1 cellular context compared by ENCODE assay signal in the genomic region with DNA sequence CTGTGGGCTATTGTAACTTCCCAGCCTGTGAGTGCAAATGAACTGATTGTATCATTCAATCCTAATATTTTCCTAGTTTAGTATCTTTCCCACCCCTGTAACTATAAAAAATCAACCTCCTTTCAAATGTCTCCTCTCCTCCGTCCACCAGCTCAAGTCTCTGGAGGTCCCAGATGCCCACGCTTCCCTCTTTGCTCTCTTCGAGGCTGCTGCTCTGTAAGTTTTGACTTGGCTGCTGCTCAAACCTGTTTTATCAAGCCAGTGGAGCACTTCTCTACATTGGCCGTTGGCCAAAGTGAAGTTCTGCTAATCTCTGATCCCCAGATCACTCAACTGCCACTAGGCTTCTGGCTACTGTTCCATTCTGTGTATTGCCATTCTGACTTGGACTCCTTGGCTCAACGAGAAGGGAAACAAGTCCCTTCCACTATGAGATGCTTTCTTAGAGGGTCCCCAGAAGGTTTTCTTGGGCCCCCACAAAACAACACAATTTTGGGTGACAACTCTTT.
TF ChIP-seq lines count a peak whose summit lies in the region.

No MANE protein-coding gene starts in this region.

TF ChIP-seq in K562, 482 proteins besides CTCF, POLR2A, EP300 and RAD21 (continued from another document):
- peak; percentile 56 for TF ChIP-seq L3MBTL2 (IDR thresholded peaks at IDR 0.05)
- TF ChIP-seq RNF2 (IDR thresholded peaks at IDR 0.05): peak; percentile 96
- TF ChIP-seq ETV6 (IDR thresholded peaks at IDR 0.05; ENCODE audit: borderline replicate concordance in 1 of 2, low read depth in 2 of 2, low read length in 1 of 2): peak in 1 of 2 experiments; percentile 48; a peak in 2 of 4 replicates
- TF ChIP-seq ETV6 (CRISPR knock-in tag; IDR thresholded peaks at IDR 0.05; ENCODE audit: borderline replicate concordance): no peak
- TF ChIP-seq ARNT (IDR thresholded peaks at IDR 0.05): peak; percentile 43 to 78; a peak in 1 of 4 replicates
- peak; percentile 68 for TF ChIP-seq SPI1 (IDR thresholded peaks at IDR 0.05; ENCODE audit: borderline replicate concordance, low read depth, low read length)
- peak; percentile 75; the same call in 1 of the 2 replicates for TF ChIP-seq MYNN (IDR thresholded peaks at IDR 0.05)
- TF ChIP-seq MYNN (CRISPR knock-in tag; IDR thresholded peaks at IDR 0.05): no peak
- peak; percentile 17; the same call in 1 of the 2 replicates for TF ChIP-seq OTX1 (CRISPR knock-in tag; IDR thresholded peaks at IDR 0.05)
- TF ChIP-seq ATF1 (CRISPR knock-in tag; IDR thresholded peaks at IDR 0.05): no peak
- TF ChIP-seq ATF1 (tag; IDR thresholded peaks at IDR 0.05): no peak
- TF ChIP-seq, protein P1, sequence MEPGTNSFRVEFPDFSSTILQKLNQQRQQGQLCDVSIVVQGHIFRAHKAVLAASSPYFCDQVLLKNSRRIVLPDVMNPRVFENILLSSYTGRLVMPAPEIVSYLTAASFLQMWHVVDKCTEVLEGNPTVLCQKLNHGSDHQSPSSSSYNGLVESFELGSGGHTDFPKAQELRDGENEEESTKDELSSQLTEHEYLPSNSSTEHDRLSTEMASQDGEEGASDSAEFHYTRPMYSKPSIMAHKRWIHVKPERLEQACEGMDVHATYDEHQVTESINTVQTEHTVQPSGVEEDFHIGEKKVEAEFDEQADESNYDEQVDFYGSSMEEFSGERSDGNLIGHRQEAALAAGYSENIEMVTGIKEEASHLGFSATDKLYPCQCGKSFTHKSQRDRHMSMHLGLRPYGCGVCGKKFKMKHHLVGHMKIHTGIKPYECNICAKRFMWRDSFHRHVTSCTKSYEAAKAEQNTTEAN (CRISPR knock-in tag; IDR thresholded peaks at IDR 0.05): no peak
- TF ChIP-seq, protein P2, sequence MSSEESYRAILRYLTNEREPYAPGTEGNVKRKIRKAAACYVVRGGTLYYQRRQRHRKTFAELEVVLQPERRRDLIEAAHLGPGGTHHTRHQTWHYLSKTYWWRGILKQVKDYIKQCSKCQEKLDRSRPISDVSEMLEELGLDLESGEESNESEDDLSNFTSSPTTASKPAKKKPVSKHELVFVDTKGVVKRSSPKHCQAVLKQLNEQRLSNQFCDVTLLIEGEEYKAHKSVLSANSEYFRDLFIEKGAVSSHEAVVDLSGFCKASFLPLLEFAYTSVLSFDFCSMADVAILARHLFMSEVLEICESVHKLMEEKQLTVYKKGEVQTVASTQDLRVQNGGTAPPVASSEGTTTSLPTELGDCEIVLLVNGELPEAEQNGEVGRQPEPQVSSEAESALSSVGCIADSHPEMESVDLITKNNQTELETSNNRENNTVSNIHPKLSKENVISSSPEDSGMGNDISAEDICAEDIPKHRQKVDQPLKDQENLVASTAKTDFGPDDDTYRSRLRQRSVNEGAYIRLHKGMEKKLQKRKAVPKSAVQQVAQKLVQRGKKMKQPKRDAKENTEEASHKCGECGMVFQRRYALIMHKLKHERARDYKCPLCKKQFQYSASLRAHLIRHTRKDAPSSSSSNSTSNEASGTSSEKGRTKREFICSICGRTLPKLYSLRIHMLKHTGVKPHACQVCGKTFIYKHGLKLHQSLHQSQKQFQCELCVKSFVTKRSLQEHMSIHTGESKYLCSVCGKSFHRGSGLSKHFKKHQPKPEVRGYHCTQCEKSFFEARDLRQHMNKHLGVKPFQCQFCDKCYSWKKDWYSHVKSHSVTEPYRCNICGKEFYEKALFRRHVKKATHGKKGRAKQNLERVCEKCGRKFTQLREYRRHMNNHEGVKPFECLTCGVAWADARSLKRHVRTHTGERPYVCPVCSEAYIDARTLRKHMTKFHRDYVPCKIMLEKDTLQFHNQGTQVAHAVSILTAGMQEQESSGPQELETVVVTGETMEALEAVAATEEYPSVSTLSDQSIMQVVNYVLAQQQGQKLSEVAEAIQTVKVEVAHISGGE (CRISPR knock-in tag; IDR thresholded peaks at IDR 0.05): peak in 1 of 3 experiments; percentile 41; a peak in 1 of 6 replicates
- peak; percentile 36; the same call in 1 of the 2 replicates for TF ChIP-seq ELF4 (CRISPR knock-in tag; IDR thresholded peaks at IDR 0.05)
- TF ChIP-seq NRF1 (conservative IDR thresholded peaks at IDR 0.05 in 1 of 2, IDR thresholded peaks at IDR 0.05 in 1 of 2): peak in 1 of 2 experiments; percentile 41; a peak in 2 of 4 replicates
- TF ChIP-seq HDAC1 (IDR thresholded peaks at IDR 0.05): peak in 1 of 2 experiments; percentile 82; a peak in 2 of 4 replicates
- no peak for TF ChIP-seq NR4A1 (CRISPR knock-in tag; IDR thresholded peaks at IDR 0.05)
- peak; percentile 36; the same call in 1 of the 2 replicates for TF ChIP-seq NR4A1 (tag; IDR thresholded peaks at IDR 0.05)
- no peak; the same call in 1 of the 2 replicates for TF ChIP-seq REST (CRISPR knock-in tag; IDR thresholded peaks at IDR 0.05; ENCODE audit: low read depth)
- TF ChIP-seq HDAC2 (IDR thresholded peaks at IDR 0.05): peak; percentile 82
- no peak for TF ChIP-seq RBM34 (IDR thresholded peaks at IDR 0.05; ENCODE audit: borderline replicate concordance, insufficient read depth, low read length)
- peak; percentile 86 for TF ChIP-seq SMARCC2 (IDR thresholded peaks at IDR 0.05; ENCODE audit: low read depth)
- peak; percentile 82 for TF ChIP-seq PRDM10 (IDR thresholded peaks at IDR 0.05; ENCODE audit: partially characterized antibody)
- no peak for TF ChIP-seq ZNF785 (CRISPR knock-in tag; IDR thresholded peaks at IDR 0.05)
- peak; percentile 67 for TF ChIP-seq MYC (IDR thresholded peaks at IDR 0.05; ENCODE audit: low read depth, low read length)
- TF ChIP-seq MYC (CRISPR knock-in tag; IDR thresholded peaks at IDR 0.05; ENCODE audit: borderline replicate concordance, low read depth): no peak
- no peak for TF ChIP-seq KHSRP (IDR thresholded peaks at IDR 0.05)
- TF ChIP-seq ZKSCAN3 (CRISPR knock-in tag; IDR thresholded peaks at IDR 0.05): no peak
- TF ChIP-seq CUX1 (CRISPR knock-in tag; IDR thresholded peaks at IDR 0.05): no peak; the same call in 1 of the 2 replicates
- TF ChIP-seq CTBP1 (IDR thresholded peaks at IDR 0.05; ENCODE audit: borderline replicate concordance): peak; percentile 78; the same call in 1 of the 2 replicates
- TF ChIP-seq SMC3 (conservative IDR thresholded peaks at IDR 0.05; ENCODE audit: insufficient read depth, low read depth, low read length): no peak
- TF ChIP-seq FOXA3 (CRISPR knock-in tag; conservative IDR thresholded peaks at IDR 0.05 in 1 of 2, IDR thresholded peaks at IDR 0.05 in 1 of 2): no peak
TF ChIP-seq in K562: peak in this region for 134.
